ENCODE assay signal across 1 cellular context in genomic region chr5:6378128-6379023, GRCh38.
TF ChIP-seq lines count a peak whose summit lies in the region.

Gene MED10, minus strand, starts transcription at chr5:6378547. Its CDS starts 64 bp downstream, at chr5:6378483.

TF ChIP-seq in K562, 482 proteins besides CTCF, POLR2A, EP300 and RAD21 (continued from another document and continues in another):
- TF ChIP-seq, protein P1, sequence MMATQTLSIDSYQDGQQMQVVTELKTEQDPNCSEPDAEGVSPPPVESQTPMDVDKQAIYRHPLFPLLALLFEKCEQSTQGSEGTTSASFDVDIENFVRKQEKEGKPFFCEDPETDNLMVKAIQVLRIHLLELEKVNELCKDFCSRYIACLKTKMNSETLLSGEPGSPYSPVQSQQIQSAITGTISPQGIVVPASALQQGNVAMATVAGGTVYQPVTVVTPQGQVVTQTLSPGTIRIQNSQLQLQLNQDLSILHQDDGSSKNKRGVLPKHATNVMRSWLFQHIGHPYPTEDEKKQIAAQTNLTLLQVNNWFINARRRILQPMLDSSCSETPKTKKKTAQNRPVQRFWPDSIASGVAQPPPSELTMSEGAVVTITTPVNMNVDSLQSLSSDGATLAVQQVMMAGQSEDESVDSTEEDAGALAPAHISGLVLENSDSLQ (IDR thresholded peaks at IDR 0.05), result 0 out of 2 replicates have a peak, but pooled peaks have one; percentile 24
- 0 out of 2 replicates have a peak, but pooled peaks have one; percentile 24 for TF ChIP-seq ARID1B (IDR thresholded peaks at IDR 0.05)
- no peak for TF ChIP-seq ZNF41 (CRISPR knock-in tag; conservative IDR thresholded peaks at IDR 0.05)
- TF ChIP-seq, protein P2, sequence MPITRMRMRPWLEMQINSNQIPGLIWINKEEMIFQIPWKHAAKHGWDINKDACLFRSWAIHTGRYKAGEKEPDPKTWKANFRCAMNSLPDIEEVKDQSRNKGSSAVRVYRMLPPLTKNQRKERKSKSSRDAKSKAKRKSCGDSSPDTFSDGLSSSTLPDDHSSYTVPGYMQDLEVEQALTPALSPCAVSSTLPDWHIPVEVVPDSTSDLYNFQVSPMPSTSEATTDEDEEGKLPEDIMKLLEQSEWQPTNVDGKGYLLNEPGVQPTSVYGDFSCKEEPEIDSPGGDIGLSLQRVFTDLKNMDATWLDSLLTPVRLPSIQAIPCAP (CRISPR knock-in tag; IDR thresholded peaks at IDR 0.05; ENCODE audit: borderline replicate concordance), result no peak
- no peak for TF ChIP-seq SMAD3 (CRISPR knock-in tag; conservative IDR thresholded peaks at IDR 0.05)
- TF ChIP-seq ATF3 (IDR thresholded peaks at IDR 0.05), result no peak
- 0 out of 2 replicates have a peak, but pooled peaks have one; percentile 8 for TF ChIP-seq ATF3 (CRISPR knock-in tag; conservative IDR thresholded peaks at IDR 0.05)
- TF ChIP-seq SMARCC2 (IDR thresholded peaks at IDR 0.05; ENCODE audit: low read depth), result no peak
- peak; percentile 85 for TF ChIP-seq MXI1 (IDR thresholded peaks at IDR 0.05; ENCODE audit: low read depth, low read length)
- peak; percentile 57; the same call in 1 of the 2 replicates for TF ChIP-seq SP1 (CRISPR knock-in tag; IDR thresholded peaks at IDR 0.05)
- TF ChIP-seq ZNF165 (CRISPR knock-in tag; IDR thresholded peaks at IDR 0.05; ENCODE audit: borderline replicate concordance), result no peak
- peak; percentile 63 for TF ChIP-seq MXD1 (CRISPR knock-in tag; IDR thresholded peaks at IDR 0.05; ENCODE audit: borderline replicate concordance, poor library complexity, severe bottlenecking)
- TF ChIP-seq SUPT5H (IDR thresholded peaks at IDR 0.05), result peak; percentile 96
- TF ChIP-seq PHF21A (IDR thresholded peaks at IDR 0.05; ENCODE audit: borderline replicate concordance, low read depth), result no peak
- TF ChIP-seq, protein P3, sequence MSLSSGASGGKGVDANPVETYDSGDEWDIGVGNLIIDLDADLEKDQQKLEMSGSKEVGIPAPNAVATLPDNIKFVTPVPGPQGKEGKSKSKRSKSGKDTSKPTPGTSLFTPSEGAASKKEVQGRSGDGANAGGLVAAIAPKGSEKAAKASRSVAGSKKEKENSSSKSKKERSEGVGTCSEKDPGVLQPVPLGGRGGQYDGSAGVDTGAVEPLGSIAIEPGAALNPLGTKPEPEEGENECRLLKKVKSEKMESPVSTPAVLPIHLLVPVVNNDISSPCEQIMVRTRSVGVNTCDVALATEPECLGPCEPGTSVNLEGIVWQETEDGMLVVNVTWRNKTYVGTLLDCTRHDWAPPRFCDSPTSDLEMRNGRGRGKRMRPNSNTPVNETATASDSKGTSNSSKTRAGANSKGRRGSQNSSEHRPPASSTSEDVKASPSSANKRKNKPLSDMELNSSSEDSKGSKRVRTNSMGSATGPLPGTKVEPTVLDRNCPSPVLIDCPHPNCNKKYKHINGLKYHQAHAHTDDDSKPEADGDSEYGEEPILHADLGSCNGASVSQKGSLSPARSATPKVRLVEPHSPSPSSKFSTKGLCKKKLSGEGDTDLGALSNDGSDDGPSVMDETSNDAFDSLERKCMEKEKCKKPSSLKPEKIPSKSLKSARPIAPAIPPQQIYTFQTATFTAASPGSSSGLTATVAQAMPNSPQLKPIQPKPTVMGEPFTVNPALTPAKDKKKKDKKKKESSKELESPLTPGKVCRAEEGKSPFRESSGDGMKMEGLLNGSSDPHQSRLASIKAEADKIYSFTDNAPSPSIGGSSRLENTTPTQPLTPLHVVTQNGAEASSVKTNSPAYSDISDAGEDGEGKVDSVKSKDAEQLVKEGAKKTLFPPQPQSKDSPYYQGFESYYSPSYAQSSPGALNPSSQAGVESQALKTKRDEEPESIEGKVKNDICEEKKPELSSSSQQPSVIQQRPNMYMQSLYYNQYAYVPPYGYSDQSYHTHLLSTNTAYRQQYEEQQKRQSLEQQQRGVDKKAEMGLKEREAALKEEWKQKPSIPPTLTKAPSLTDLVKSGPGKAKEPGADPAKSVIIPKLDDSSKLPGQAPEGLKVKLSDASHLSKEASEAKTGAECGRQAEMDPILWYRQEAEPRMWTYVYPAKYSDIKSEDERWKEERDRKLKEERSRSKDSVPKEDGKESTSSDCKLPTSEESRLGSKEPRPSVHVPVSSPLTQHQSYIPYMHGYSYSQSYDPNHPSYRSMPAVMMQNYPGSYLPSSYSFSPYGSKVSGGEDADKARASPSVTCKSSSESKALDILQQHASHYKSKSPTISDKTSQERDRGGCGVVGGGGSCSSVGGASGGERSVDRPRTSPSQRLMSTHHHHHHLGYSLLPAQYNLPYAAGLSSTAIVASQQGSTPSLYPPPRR (CRISPR knock-in tag; IDR thresholded peaks at IDR 0.05; ENCODE audit: borderline replicate concordance), result no peak
- no peak for TF ChIP-seq OTX1 (CRISPR knock-in tag; IDR thresholded peaks at IDR 0.05)
- no peak for TF ChIP-seq ZSCAN29 (IDR thresholded peaks at IDR 0.05)
- peak; percentile 96 for TF ChIP-seq RBFOX2 (IDR thresholded peaks at IDR 0.05; ENCODE audit: low read depth, low read length)
- TF ChIP-seq NFXL1 (CRISPR knock-in tag; IDR thresholded peaks at IDR 0.05), result no peak
- no peak for TF ChIP-seq ZC3H8 (IDR thresholded peaks at IDR 0.05)
- TF ChIP-seq, protein P4, sequence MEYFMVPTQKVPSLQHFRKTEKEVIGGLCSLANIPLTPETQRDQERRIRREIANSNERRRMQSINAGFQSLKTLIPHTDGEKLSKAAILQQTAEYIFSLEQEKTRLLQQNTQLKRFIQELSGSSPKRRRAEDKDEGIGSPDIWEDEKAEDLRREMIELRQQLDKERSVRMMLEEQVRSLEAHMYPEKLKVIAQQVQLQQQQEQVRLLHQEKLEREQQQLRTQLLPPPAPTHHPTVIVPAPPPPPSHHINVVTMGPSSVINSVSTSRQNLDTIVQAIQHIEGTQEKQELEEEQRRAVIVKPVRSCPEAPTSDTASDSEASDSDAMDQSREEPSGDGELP (CRISPR knock-in tag; IDR thresholded peaks at IDR 0.05; ENCODE audit: borderline replicate concordance), result peak; percentile 88
- no peak for TF ChIP-seq ILK (tag; IDR thresholded peaks at IDR 0.05; ENCODE audit: borderline replicate concordance, low read depth)
- no peak for TF ChIP-seq SMARCB1 (IDR thresholded peaks at IDR 0.05; ENCODE audit: insufficient read length, low read depth)
- TF ChIP-seq TEAD1 (CRISPR knock-in tag; IDR thresholded peaks at IDR 0.05), result peak in 1 of 2 experiments; percentile 52; a peak in 1 of 4 replicates
- TF ChIP-seq ATF6 (CRISPR knock-in tag; IDR thresholded peaks at IDR 0.05), result 0 out of 2 replicates have a peak, but pooled peaks have one; percentile 69
- no peak for TF ChIP-seq CEBPZ (IDR thresholded peaks at IDR 0.05; ENCODE audit: borderline replicate concordance, low read depth, low read length)
- peak; percentile 93 for TF ChIP-seq EGR1 (conservative IDR thresholded peaks at IDR 0.05)
- TF ChIP-seq FOXA3 (CRISPR knock-in tag; conservative IDR thresholded peaks at IDR 0.05 in 1 of 2, IDR thresholded peaks at IDR 0.05 in 1 of 2), result no peak
- TF ChIP-seq HDAC1 (IDR thresholded peaks at IDR 0.05), result peak in 1 of 2 experiments; percentile 97; a peak in 2 of 4 replicates
- no peak for TF ChIP-seq ZNF584 (CRISPR knock-in tag; IDR thresholded peaks at IDR 0.05; ENCODE audit: low read depth)
- no peak for TF ChIP-seq SAFB (IDR thresholded peaks at IDR 0.05; ENCODE audit: borderline replicate concordance, low read depth, low read length)
- peak; percentile 66 for TF ChIP-seq L3MBTL2 (IDR thresholded peaks at IDR 0.05)
- no peak for TF ChIP-seq ZNF316 (IDR thresholded peaks at IDR 0.05)
- TF ChIP-seq RHOXF2B (CRISPR knock-in tag; conservative IDR thresholded peaks at IDR 0.05), result 0 out of 2 replicates have a peak, but pooled peaks have one; percentile 55
- TF ChIP-seq, protein P5, sequence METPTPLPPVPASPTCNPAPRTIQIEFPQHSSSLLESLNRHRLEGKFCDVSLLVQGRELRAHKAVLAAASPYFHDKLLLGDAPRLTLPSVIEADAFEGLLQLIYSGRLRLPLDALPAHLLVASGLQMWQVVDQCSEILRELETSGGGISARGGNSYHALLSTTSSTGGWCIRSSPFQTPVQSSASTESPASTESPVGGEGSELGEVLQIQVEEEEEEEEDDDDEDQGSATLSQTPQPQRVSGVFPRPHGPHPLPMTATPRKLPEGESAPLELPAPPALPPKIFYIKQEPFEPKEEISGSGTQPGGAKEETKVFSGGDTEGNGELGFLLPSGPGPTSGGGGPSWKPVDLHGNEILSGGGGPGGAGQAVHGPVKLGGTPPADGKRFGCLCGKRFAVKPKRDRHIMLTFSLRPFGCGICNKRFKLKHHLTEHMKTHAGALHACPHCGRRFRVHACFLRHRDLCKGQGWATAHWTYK (CRISPR knock-in tag; IDR thresholded peaks at IDR 0.05), result 0 out of 2 replicates have a peak, but pooled peaks have one; percentile 18
- TF ChIP-seq YBX1 (IDR thresholded peaks at IDR 0.05), result no peak
- TF ChIP-seq BRD4 (IDR thresholded peaks at IDR 0.05), result 0 out of 2 replicates have a peak, but pooled peaks have one; percentile 73
- TF ChIP-seq, protein P6, sequence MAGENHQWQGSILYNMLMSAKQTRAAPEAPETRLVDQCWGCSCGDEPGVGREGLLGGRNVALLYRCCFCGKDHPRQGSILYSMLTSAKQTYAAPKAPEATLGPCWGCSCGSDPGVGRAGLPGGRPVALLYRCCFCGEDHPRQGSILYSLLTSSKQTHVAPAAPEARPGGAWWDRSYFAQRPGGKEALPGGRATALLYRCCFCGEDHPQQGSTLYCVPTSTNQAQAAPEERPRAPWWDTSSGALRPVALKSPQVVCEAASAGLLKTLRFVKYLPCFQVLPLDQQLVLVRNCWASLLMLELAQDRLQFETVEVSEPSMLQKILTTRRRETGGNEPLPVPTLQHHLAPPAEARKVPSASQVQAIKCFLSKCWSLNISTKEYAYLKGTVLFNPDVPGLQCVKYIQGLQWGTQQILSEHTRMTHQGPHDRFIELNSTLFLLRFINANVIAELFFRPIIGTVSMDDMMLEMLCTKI (IDR thresholded peaks at IDR 0.05; ENCODE audit: partially characterized antibody), result no peak
- TF ChIP-seq PTTG1 (tag; IDR thresholded peaks at IDR 0.05; ENCODE audit: low read depth), result no peak
- TF ChIP-seq IFI16 (CRISPR knock-in tag; IDR thresholded peaks at IDR 0.05), result no peak
- no peak for TF ChIP-seq CAMTA2 (CRISPR knock-in tag; conservative IDR thresholded peaks at IDR 0.05)
- peak; percentile 40; the same call in 1 of the 2 replicates for TF ChIP-seq ETV5 (CRISPR knock-in tag; IDR thresholded peaks at IDR 0.05; ENCODE audit: low read depth)
- TF ChIP-seq CXXC5 (CRISPR knock-in tag; IDR thresholded peaks at IDR 0.05), result peak; percentile 74; the same call in 1 of the 2 replicates
- no peak for TF ChIP-seq SRF (CRISPR knock-in tag; IDR thresholded peaks at IDR 0.05)
- TF ChIP-seq, protein P7, sequence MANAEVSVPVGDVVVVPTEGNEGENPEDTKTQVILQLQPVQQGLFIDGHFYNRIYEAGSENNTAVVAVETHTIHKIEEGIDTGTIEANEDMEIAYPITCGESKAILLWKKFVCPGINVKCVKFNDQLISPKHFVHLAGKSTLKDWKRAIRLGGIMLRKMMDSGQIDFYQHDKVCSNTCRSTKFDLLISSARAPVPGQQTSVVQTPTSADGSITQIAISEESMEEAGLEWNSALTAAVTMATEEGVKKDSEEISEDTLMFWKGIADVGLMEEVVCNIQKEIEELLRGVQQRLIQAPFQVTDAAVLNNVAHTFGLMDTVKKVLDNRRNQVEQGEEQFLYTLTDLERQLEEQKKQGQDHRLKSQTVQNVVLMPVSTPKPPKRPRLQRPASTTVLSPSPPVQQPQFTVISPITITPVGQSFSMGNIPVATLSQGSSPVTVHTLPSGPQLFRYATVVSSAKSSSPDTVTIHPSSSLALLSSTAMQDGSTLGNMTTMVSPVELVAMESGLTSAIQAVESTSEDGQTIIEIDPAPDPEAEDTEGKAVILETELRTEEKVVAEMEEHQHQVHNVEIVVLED (CRISPR knock-in tag; IDR thresholded peaks at IDR 0.05), result no peak
- TF ChIP-seq ETS2 (tag; IDR thresholded peaks at IDR 0.05; ENCODE audit: borderline replicate concordance, poor library complexity, severe bottlenecking), result no peak
- TF ChIP-seq MEF2D (tag; conservative IDR thresholded peaks at IDR 0.05; ENCODE audit: low read depth), result no peak
- no peak for TF ChIP-seq FOSL1 (tag; conservative IDR thresholded peaks at IDR 0.05)
